1 cellular context compared by ENCODE assay signal in the genomic region with DNA sequence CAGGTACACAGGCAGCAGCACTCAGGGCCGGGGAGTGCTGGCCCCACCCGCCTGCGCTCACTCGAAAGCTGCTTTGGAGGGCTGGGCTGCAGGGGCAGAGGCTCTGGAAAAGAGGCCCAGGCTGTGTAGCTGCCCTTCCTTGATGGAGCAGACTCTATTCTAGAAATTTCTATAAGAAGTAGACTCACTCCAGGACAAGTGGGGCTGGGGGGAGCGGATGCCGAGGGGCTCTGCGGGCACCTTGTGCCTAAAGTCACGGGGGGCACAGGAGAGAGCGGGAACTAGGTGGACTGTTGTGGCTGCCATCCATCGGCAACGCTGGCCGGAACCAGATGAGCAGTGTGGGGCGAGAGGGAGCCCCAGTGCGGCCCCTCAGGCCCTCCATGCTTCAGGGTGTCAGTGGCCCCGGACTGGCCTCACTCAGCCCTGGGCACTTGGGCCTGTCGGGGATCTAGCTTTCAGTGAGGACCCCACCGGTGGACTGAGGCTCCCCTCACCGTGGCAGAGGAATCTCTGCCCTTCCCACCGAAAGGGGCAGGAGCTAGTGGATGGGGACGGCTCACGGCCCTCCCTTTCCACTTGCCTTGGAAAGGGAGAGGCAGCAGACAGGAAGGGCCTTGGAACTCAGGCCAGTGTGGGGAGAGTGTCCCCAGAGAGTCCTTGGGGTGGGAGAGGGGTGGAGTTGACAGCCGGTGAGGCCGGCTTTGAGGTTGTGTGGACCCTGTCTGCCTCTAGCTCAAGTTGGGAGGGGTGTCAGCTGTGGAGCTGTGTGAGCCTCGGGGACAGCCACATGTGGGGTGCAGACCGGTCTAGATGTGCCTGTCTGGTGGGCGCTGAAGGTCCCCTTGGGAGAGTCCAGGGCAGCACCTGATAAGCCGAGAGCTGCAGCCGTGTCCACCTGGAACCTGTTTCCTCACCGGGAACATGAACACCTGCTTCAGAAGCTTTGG.
TF ChIP-seq lines count a peak whose summit lies in the region.

No MANE protein-coding gene starts in this region.

TF ChIP-seq in IMR-90, 13 proteins besides CTCF, POLR2A, EP300 and RAD21 (continued from another document):
- TF ChIP-seq, protein P1, sequence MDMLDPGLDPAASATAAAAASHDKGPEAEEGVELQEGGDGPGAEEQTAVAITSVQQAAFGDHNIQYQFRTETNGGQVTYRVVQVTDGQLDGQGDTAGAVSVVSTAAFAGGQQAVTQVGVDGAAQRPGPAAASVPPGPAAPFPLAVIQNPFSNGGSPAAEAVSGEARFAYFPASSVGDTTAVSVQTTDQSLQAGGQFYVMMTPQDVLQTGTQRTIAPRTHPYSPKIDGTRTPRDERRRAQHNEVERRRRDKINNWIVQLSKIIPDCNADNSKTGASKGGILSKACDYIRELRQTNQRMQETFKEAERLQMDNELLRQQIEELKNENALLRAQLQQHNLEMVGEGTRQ (IDR thresholded peaks at IDR 0.05; ENCODE audit: low read depth, low read length): no peak
- TF ChIP-seq NFE2L2 (IDR thresholded peaks at IDR 0.05; ENCODE audit: low read depth, low read length) (no peak), RFX5 (IDR thresholded peaks at IDR 0.05; ENCODE audit: low read depth, low read length) (no peak), FOS (IDR thresholded peaks at IDR 0.05; ENCODE audit: low read depth, low read length) (no peak), RCOR1 (IDR thresholded peaks at IDR 0.05; ENCODE audit: insufficient replicate concordance, low read length) (no peak), MAZ (IDR thresholded peaks at IDR 0.05; ENCODE audit: borderline replicate concordance, low read depth, low read length) (no peak), CHD1 (IDR thresholded peaks at IDR 0.05; ENCODE audit: low read depth, low read length) (no peak), ELK1 (IDR thresholded peaks at IDR 0.05; ENCODE audit: borderline replicate concordance, low read depth, low read length) (no peak), SMC3 (IDR thresholded peaks at IDR 0.05; ENCODE audit: low read depth, low read length) (no peak), CEBPB (IDR thresholded peaks at IDR 0.05; ENCODE audit: low read depth, low read length) (no peak)
